Comparison of ENCODE assay signal across 1 cellular context in the genomic region with DNA sequence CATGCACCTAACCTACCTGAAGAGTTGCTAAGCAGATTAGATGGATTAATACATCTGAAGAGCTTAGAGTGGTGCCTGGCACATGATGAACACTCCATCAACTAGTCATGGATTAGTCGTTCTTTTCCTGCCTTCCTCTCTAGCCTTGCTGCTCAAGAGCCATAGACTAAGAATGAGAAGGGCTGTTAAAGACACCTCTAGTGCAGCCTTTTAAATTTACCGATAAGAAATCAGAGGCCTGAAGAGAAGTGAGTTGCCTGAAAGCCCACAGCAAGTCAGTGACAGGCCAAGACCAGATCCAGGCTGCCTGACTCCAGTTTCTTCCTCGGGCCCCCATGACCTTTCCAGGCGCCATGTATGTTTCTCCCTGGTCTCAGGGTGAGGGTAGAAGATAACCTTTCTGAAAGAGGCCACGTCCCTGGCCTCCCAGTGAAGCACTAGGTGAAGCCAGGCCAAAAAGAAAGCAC.
TF ChIP-seq lines count a peak whose summit lies in the region.

No MANE protein-coding gene starts in this region.

TF ChIP-seq in HCT116, 20 proteins besides CTCF, POLR2A, EP300 and RAD21:
- TF ChIP-seq, protein P1, sequence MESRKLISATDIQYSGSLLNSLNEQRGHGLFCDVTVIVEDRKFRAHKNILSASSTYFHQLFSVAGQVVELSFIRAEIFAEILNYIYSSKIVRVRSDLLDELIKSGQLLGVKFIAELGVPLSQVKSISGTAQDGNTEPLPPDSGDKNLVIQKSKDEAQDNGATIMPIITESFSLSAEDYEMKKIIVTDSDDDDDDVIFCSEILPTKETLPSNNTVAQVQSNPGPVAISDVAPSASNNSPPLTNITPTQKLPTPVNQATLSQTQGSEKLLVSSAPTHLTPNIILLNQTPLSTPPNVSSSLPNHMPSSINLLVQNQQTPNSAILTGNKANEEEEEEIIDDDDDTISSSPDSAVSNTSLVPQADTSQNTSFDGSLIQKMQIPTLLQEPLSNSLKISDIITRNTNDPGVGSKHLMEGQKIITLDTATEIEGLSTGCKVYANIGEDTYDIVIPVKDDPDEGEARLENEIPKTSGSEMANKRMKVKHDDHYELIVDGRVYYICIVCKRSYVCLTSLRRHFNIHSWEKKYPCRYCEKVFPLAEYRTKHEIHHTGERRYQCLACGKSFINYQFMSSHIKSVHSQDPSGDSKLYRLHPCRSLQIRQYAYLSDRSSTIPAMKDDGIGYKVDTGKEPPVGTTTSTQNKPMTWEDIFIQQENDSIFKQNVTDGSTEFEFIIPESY (IDR thresholded peaks at IDR 0.05; ENCODE audit: extremely low read depth, insufficient replicate concordance, low read length): no peak
- TF ChIP-seq EGR1 (IDR thresholded peaks at IDR 0.05; ENCODE audit: low read depth): no peak
- no peak for TF ChIP-seq ZNF274 (IDR thresholded peaks at IDR 0.05; ENCODE audit: low read depth, low read length)
- no peak for TF ChIP-seq EZH2phosphoT487 (IDR thresholded peaks at IDR 0.05; ENCODE audit: borderline replicate concordance)
- TF ChIP-seq, protein P2, sequence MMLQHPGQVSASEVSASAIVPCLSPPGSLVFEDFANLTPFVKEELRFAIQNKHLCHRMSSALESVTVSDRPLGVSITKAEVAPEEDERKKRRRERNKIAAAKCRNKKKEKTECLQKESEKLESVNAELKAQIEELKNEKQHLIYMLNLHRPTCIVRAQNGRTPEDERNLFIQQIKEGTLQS (IDR thresholded peaks at IDR 0.05): no peak
- TF ChIP-seq CEBPB (IDR thresholded peaks at IDR 0.05; ENCODE audit: low read depth): no peak
- no peak for TF ChIP-seq ELF1 (IDR thresholded peaks at IDR 0.05; ENCODE audit: borderline replicate concordance, low read depth)
- no peak for TF ChIP-seq SP1 (IDR thresholded peaks at IDR 0.05; ENCODE audit: low read depth)
- no peak for TF ChIP-seq SIN3A (IDR thresholded peaks at IDR 0.05; ENCODE audit: low read depth)
- no peak for TF ChIP-seq YY1 (IDR thresholded peaks at IDR 0.05; ENCODE audit: extremely low read depth, insufficient replicate concordance, low read depth, low read length)
- TF ChIP-seq FOSL1 (IDR thresholded peaks at IDR 0.05; ENCODE audit: low read depth): no peak
- no peak for TF ChIP-seq ZFX (IDR thresholded peaks at IDR 0.05)
- TF ChIP-seq EZH2 (IDR thresholded peaks at IDR 0.05): no peak
- TF ChIP-seq, protein P3, sequence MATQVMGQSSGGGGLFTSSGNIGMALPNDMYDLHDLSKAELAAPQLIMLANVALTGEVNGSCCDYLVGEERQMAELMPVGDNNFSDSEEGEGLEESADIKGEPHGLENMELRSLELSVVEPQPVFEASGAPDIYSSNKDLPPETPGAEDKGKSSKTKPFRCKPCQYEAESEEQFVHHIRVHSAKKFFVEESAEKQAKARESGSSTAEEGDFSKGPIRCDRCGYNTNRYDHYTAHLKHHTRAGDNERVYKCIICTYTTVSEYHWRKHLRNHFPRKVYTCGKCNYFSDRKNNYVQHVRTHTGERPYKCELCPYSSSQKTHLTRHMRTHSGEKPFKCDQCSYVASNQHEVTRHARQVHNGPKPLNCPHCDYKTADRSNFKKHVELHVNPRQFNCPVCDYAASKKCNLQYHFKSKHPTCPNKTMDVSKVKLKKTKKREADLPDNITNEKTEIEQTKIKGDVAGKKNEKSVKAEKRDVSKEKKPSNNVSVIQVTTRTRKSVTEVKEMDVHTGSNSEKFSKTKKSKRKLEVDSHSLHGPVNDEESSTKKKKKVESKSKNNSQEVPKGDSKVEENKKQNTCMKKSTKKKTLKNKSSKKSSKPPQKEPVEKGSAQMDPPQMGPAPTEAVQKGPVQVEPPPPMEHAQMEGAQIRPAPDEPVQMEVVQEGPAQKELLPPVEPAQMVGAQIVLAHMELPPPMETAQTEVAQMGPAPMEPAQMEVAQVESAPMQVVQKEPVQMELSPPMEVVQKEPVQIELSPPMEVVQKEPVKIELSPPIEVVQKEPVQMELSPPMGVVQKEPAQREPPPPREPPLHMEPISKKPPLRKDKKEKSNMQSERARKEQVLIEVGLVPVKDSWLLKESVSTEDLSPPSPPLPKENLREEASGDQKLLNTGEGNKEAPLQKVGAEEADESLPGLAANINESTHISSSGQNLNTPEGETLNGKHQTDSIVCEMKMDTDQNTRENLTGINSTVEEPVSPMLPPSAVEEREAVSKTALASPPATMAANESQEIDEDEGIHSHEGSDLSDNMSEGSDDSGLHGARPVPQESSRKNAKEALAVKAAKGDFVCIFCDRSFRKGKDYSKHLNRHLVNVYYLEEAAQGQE (IDR thresholded peaks at IDR 0.05; ENCODE audit: low read depth): no peak
- TF ChIP-seq, protein P4, sequence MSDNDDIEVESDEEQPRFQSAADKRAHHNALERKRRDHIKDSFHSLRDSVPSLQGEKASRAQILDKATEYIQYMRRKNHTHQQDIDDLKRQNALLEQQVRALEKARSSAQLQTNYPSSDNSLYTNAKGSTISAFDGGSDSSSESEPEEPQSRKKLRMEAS (IDR thresholded peaks at IDR 0.05): no peak
- TF ChIP-seq POLR2AphosphoS5 (IDR thresholded peaks at IDR 0.05; ENCODE audit: low read depth, low read length): no peak
